Comparison of ENCODE assay signal across 10 cellular contexts in genomic region chr14:21039059-21039422, GRCh38. TPM values are rescaled to one million over a fixed set of nuclear protein-coding genes. Genes with fewer than 3 reads are reported as not detected.
A peak's percentile ranks its signal among the peaks of the same experiment; 100 is the strongest.
DNase-seq lines count a peak whose midpoint lies in the region; ATAC-seq and TF ChIP-seq lines count a peak whose summit lies in the region.
"Had no signal": no experiment of that assay in that cellular context is flagged by ENCODE, and none has a peak within 500 bp of the region (broad histone marks: within the 10 kb centered on the region; RNA-seq: fewer than 3 reads in every experiment).

No MANE protein-coding gene starts in this region.

- no peak for TF ChIP-seq POLR2A in erythroblast (IDR thresholded peaks at IDR 0.05; ENCODE audit: low read length)

- H3K27me3 ChIP-seq in right cardiac atrium (ENCODE audit: control insufficient read depth, insufficient read depth) (no peaks in the 10 kb centered on the region), psoas muscle (ENCODE audit: insufficient read depth in 3 of 3, low read length in 2 of 3) (no peaks in the 10 kb centered on the region), brain microvascular endothelial cell (replicated peaks) (no peaks in the 10 kb centered on the region)

- peak; percentile 96 to 97 for ATAC-seq in right cardiac atrium
- peak; percentile 91 to 95 (median 92) for ATAC-seq in psoas muscle
- no peak for ATAC-seq in HG03159 (IDR thresholded peaks at IDR 0.05; ENCODE audit: unreplicated experiment)

- TF ChIP-seq CTCF in psoas muscle (IDR thresholded peaks at IDR 0.05), result no peak
- no peak for TF ChIP-seq CTCF in brain microvascular endothelial cell (IDR thresholded peaks at IDR 0.05; ENCODE audit: low read depth, low read length, missing control alignments)

- H3K4me1 ChIP-seq in right cardiac atrium (ENCODE audit: control insufficient read depth, insufficient read depth, low read length) (peaks cover 22% of the 10 kb centered on the region), psoas muscle (peaks cover 68% of the 10 kb centered on the region)

- 5% methylated on average over 7 of the region's 7 CpGs for WGBS in right cardiac atrium
- WGBS in psoas muscle, 3 donors, result 1 to 5% (median 4%) methylated on average over 7 of the region's 7 CpGs

- H3K27ac ChIP-seq in right cardiac atrium (ENCODE audit: low read length) (peak overlapping the region; percentile 13), psoas muscle (peak overlapping the region; percentile 84), brain microvascular endothelial cell (no peak overlapping the region)

- no peaks in the 10 kb centered on the region for H3K36me3 ChIP-seq in psoas muscle (ENCODE audit: insufficient read depth in 1 of 2, low read depth in 1 of 2)
- H3K36me3 ChIP-seq in brain microvascular endothelial cell (replicated peaks), result no peaks in the 10 kb centered on the region

- H3K9me3 ChIP-seq in right cardiac atrium (ENCODE audit: control insufficient read depth, low read length), result no peaks in the 10 kb centered on the region
- H3K9me3 ChIP-seq in psoas muscle, result no peaks in the 10 kb centered on the region

- intact Hi-C loops in right cardiac atrium (cut with DNase I), result no loop called here
- intact Hi-C loops in psoas muscle (cut with DNase I), result loop anchor here (1.0 kb wide), 2 partner anchors 14 to 25 kb away; partner anchors contain the start of gene NDRG2 (in 1 of the 2)

- in situ Hi-C loops in brain microvascular endothelial cell (cut with HindIII; ENCODE audit: low pct_ligation_motif_present, low sequenced_read_pairs), result no loop called here

- H3K4me3 ChIP-seq in right cardiac atrium (ENCODE audit: low read length), result no peak overlapping the region
- peak overlapping the region; percentile 36 for H3K4me3 ChIP-seq in psoas muscle
- H3K4me3 ChIP-seq in brain microvascular endothelial cell (ENCODE audit: low read depth, low read length), result no peak overlapping the region

- peak; percentile 23 for DNase-seq in EL
- peak in 54 of 56 donors; percentile 21 to 90 (median 73) for DNase-seq in amygdala (lab: John Stamatoyannopoulos, UW)
- peak; percentile 86 to 94 (median 92) for DNase-seq in right cardiac atrium
- peak; percentile 90 to 96 for DNase-seq in psoas muscle
- DNase-seq in brain microvascular endothelial cell, result no peak
- no peak for DNase-seq in erythroblast (lab: John Stamatoyannopoulos, UW)
- DNase-seq in NCI-H345 (lab: John Stamatoyannopoulos, UW), result no peak
- DNase-seq: activated CD4-positive, alpha-beta T cell treated with anti-CD3 and anti-CD28 coated beads, Interleukin-2, amount 50 U/mL, for 48 hours had no signal

RNA-seq across cellular contexts. Expression of gene RNASE7, which starts 3.1 kb away (rescaled TPM):
- total RNA-seq in right cardiac atrium, result not detected
- polyA plus RNA-seq in right cardiac atrium, result not detected
- total RNA-seq in psoas muscle, result under 1 TPM; 0.15 to 0.43 (median 0.28) TPM
- polyA plus RNA-seq in psoas muscle, result 1 to 10 TPM in 1 of 3 donors, under 1 TPM in 1, not detected in 1; 0.73 to 1.9 TPM
- polyA plus RNA-seq: neural cell had no signal

RNA-seq across cellular contexts. Expression of gene RNASE13, which starts 4.4 kb away (rescaled TPM):
- not detected for total RNA-seq in right cardiac atrium
- polyA plus RNA-seq in right cardiac atrium, result not detected
- total RNA-seq in psoas muscle, result not detected
- polyA plus RNA-seq in psoas muscle, result under 1 TPM in 1 of 3 donors, not detected in 2; 0.05 TPM
- polyA plus RNA-seq: neural cell had no signal

RNA-seq across cellular contexts. Expression of gene TPPP2, which starts 9.0 kb away (rescaled TPM):
- 1 to 10 TPM in 3 of 4 donors, under 1 TPM in 1; 0.56 to 1.7 (median 1.1) TPM for total RNA-seq in right cardiac atrium
- polyA plus RNA-seq in right cardiac atrium, result 0.43 TPM
- 1 to 10 TPM in 3 of 4 donors, under 1 TPM in 1; 0.90 to 3.2 (median 2.5) TPM for total RNA-seq in psoas muscle
- 1 to 10 TPM in 2 of 3 donors, not detected in 1; 1.3 to 2.0 TPM for polyA plus RNA-seq in psoas muscle
- polyA plus RNA-seq: neural cell had no signal

RNA-seq across cellular contexts. Expression of gene NDRG2, which starts 14.2 kb away (rescaled TPM):
- total RNA-seq in right cardiac atrium (100 to 1,000 TPM; 219 to 368 (median 330) TPM), psoas muscle (100 to 1,000 TPM; 552 to 931 (median 770) TPM)
- polyA plus RNA-seq in right cardiac atrium (351 TPM), psoas muscle (1,000 to 10,000 TPM in 1 of 3 donors, 100 to 1,000 TPM in 2; 328 to 2,087 (median 762) TPM)

RNA-seq across cellular contexts. Expression of gene RNASE8, which starts 18.6 kb away (rescaled TPM):
- total RNA-seq in right cardiac atrium (not detected), psoas muscle (not detected)
- polyA plus RNA-seq in right cardiac atrium (not detected), psoas muscle (not detected)
- polyA plus RNA-seq: neural cell had no signal

Comparison
In these comparisons a context has a peak if more than half of its experiments do, and no peak if none do; other contexts are left out.
1. DNase-seq: peak in EL (single experiment), amygdala (54 of 56), right cardiac atrium (3 of 3) and psoas muscle (2 of 2); none in brain microvascular endothelial cell (single experiment), erythroblast (0 of 2) and NCI-H345 (single experiment).
2. intact Hi-C loops: an anchor here in psoas muscle (1.0 kb wide); none called in right cardiac atrium.